8 cellular contexts compared by ENCODE assay signal in genomic region chrX:135520553-135521404, GRCh38. TPM values are rescaled to one million over a fixed set of nuclear protein-coding genes. Genes with fewer than 3 reads are reported as not detected.
DNase-seq lines count a peak whose midpoint lies in the region; ATAC-seq, FAIRE-seq and TF ChIP-seq lines count a peak whose summit lies in the region.

TSS of gene INTS6L (plus strand) at chrX:135520660. CDS start at chrX:135520993, 333 bp downstream.

- H3K4me1 Mint-ChIP-seq in activated naive CD8-positive, alpha-beta T cell treated with anti-CD3 and anti-CD28 coated beads, Interleukin-2, amount 50 U/mL, for 24 hours, result peaks cover 46% of the 10 kb centered on the region
- peaks cover 12% of the 10 kb centered on the region for H3K4me1 Mint-ChIP-seq in type B pancreatic cell (ENCODE audit: unreplicated experiment)

- peaks cover 23% of the 10 kb centered on the region for H3K4me1 ChIP-seq in cardiac muscle cell (ENCODE audit: low read depth)

- H3K4me3 Mint-ChIP-seq in activated naive CD8-positive, alpha-beta T cell treated with anti-CD3 and anti-CD28 coated beads, Interleukin-2, amount 50 U/mL, for 24 hours, result peak within 1 kb of the TSS; percentile 99
- H3K4me3 Mint-ChIP-seq in type B pancreatic cell, result peak within 1 kb of the TSS; percentile 93

- H3K27ac ChIP-seq in cardiac muscle cell, result peak within 1 kb of the TSS; percentile 95

- H3K27me3 ChIP-seq in MG63, result no peaks in the 10 kb centered on the region
- no peaks in the 10 kb centered on the region for H3K27me3 ChIP-seq in cardiac muscle cell

- ATAC-seq in activated naive CD8-positive, alpha-beta T cell treated with anti-CD3 and anti-CD28 coated beads, Interleukin-2, amount 50 U/mL, for 24 hours, result peak; percentile 81

- FAIRE-seq in H54 (lab: Jason Lieb, UNC), result peak; percentile 95

- TF ChIP-seq CTCF in cardiac muscle cell (IDR thresholded peaks at IDR 0.05; ENCODE audit: low read depth, low read length) (no peak), type B pancreatic cell (conservative IDR thresholded peaks at IDR 0.05) (no peak)

- no peaks in the 10 kb centered on the region for H3K27me3 Mint-ChIP-seq in activated naive CD8-positive, alpha-beta T cell treated with anti-CD3 and anti-CD28 coated beads, Interleukin-2, amount 50 U/mL, for 24 hours
- no peaks in the 10 kb centered on the region for H3K27me3 Mint-ChIP-seq in type B pancreatic cell

- H3K27ac Mint-ChIP-seq in activated naive CD8-positive, alpha-beta T cell treated with anti-CD3 and anti-CD28 coated beads, Interleukin-2, amount 50 U/mL, for 24 hours, result peak within 1 kb of the TSS; percentile 98
- peak within 1 kb of the TSS; percentile 96 for H3K27ac Mint-ChIP-seq in type B pancreatic cell

- TF ChIP-seq POLR2A in H54 (IDR thresholded peaks at IDR 0.05; ENCODE audit: low read depth, low read length), result peak; percentile 87

- peak within 1 kb of the TSS; percentile 64 for H3K4me3 ChIP-seq in MG63
- peak within 1 kb of the TSS; percentile 93 for H3K4me3 ChIP-seq in cardiac muscle cell

- H3K9me3 ChIP-seq in MG63 (no peaks in the 10 kb centered on the region), cardiac muscle cell (ENCODE audit: low read depth) (no peaks in the 10 kb centered on the region)

- peak; percentile 70 for DNase-seq in GM03348 (ENCODE audit: low spot score)
- peak; percentile 19 for DNase-seq in H54 (ENCODE audit: insufficient read length, low spot score)
- peak; percentile 85 for DNase-seq in MG63
- DNase-seq in T follicular helper cell (ENCODE audit: low read depth), result peak; percentile 85
- peak; percentile 76 for DNase-seq in activated naive CD8-positive, alpha-beta T cell treated with anti-CD3 and anti-CD28 coated beads, Interleukin-2, amount 50 U/mL, for 24 hours
- DNase-seq in cardiac muscle cell (ENCODE audit: low read depth in 1 of 2, low spot score in 1 of 2), result peak; percentile 89 to 94
- peak; percentile 96 for DNase-seq in pons (ENCODE audit: low spot score)
- peak; percentile 83 for DNase-seq in type B pancreatic cell (ENCODE audit: extremely low spot score, unreplicated experiment)

- H3K36me3 ChIP-seq in MG63 (no peaks in the 10 kb centered on the region), cardiac muscle cell (no peaks in the 10 kb centered on the region)

- H3K9me3 Mint-ChIP-seq in activated naive CD8-positive, alpha-beta T cell treated with anti-CD3 and anti-CD28 coated beads, Interleukin-2, amount 50 U/mL, for 24 hours, result no peaks in the 10 kb centered on the region
- H3K9me3 Mint-ChIP-seq in type B pancreatic cell, result no peaks in the 10 kb centered on the region

- peaks cover 12% of the 10 kb centered on the region for H3K36me3 Mint-ChIP-seq in activated naive CD8-positive, alpha-beta T cell treated with anti-CD3 and anti-CD28 coated beads, Interleukin-2, amount 50 U/mL, for 24 hours (ENCODE audit: low read depth)
- H3K36me3 Mint-ChIP-seq in type B pancreatic cell, result no peaks in the 10 kb centered on the region

RNA-seq across cellular contexts. Expression of gene INTS6L, which starts in this region (rescaled TPM):
- 1.4 and 2.3 TPM in 2 replicates for total RNA-seq in MG63 (2014; rRNA removed; shearing (Covaris generic); ENCODE audit: low replicate concordance)
- 34.1 and 49.3 TPM in 2 replicates for total RNA-seq in cardiac muscle cell
- 21.2 and 34.4 TPM in 2 replicates for polyA plus RNA-seq in cardiac muscle cell
- 7.2 and 12.9 TPM in 2 replicates for total RNA-seq in type B pancreatic cell (ENCODE audit: low replicate concordance)

Comparison
In these comparisons a context has a peak if more than half of its experiments do, and no peak if none do; other contexts are left out.
1. Peak in every context shown above with its lines: DNase-seq, ATAC-seq, H3K4me3 ChIP-seq and H3K27ac ChIP-seq.
2. DNase-seq: peak in every context shown above with its lines; median percentile 96 in pons; 92 in cardiac muscle cell; 85 in MG63; 85 in T follicular helper cell; 83 in type B pancreatic cell; 76 in activated naive CD8-positive, alpha-beta T cell treated with anti-CD3 and anti-CD28 coated beads, Interleukin-2, amount 50 U/mL, for 24 hours; 70 in GM03348; 19 in H54.